Comparison of ENCODE assay signal across 9 cellular contexts in genomic region chr7:139034336-139034735, GRCh38. TPM values are rescaled to one million over a fixed set of nuclear protein-coding genes. Genes with fewer than 3 reads are reported as not detected.
A peak's percentile ranks its signal among the peaks of the same experiment; 100 is the strongest.
DNase-seq lines count a peak whose midpoint lies in the region; ATAC-seq and TF ChIP-seq lines count a peak whose summit lies in the region.
"Had no signal": no experiment of that assay in that cellular context is flagged by ENCODE, and none has a peak within 500 bp of the region (broad histone marks: within the 10 kb centered on the region; RNA-seq: fewer than 3 reads in every experiment).

No MANE protein-coding gene starts in this region.

- H3K27ac ChIP-seq in CD4-positive, alpha-beta memory T cell (ENCODE audit: low read depth, low read length) = no peak overlapping the region
- H3K27ac ChIP-seq in mesodermal cell (ENCODE audit: low read depth, low read length, severe bottlenecking) = no peak overlapping the region

- ATAC-seq in GM21515 (IDR thresholded peaks at IDR 0.05; ENCODE audit: unreplicated experiment) (no peak), GM18505 (IDR thresholded peaks at IDR 0.05; ENCODE audit: unreplicated experiment) (no peak)

- no peaks in the 10 kb centered on the region for H3K9me3 ChIP-seq in CD4-positive, alpha-beta memory T cell (ENCODE audit: control insufficient read depth in 1 of 2, low read length in 2 of 2)
- no peaks in the 10 kb centered on the region for H3K9me3 ChIP-seq in mesodermal cell (ENCODE audit: control insufficient read depth, low read length)

- POLR2A ChIA-PET in CD4-positive, alpha-beta memory T cell (lab: Charles Lee; ENCODE audit: partially characterized antibody) = interaction anchor here (1.2 to 4.4 kb wide), 7 partner anchors 8 to 40 kb away, joined by 3 to 29 read pairs (median 5); no protein-coding TSS in a partner anchor

- H3K27me3 ChIP-seq in CD4-positive, alpha-beta memory T cell (ENCODE audit: insufficient read depth, low read length) = no peaks in the 10 kb centered on the region

- intact Hi-C loops in CD4-positive, alpha-beta memory T cell (cut with micrococcal nuclease) = no loop called here

- no peak overlapping the region for H3K4me3 ChIP-seq in CD4-positive, alpha-beta memory T cell (ENCODE audit: low read length in 2 of 2)
- H3K4me3 ChIP-seq in Jurkat, Clone E6-1 (ENCODE audit: low read length) = peak overlapping the region; percentile 74
- H3K4me3 ChIP-seq in mesodermal cell (ENCODE audit: extremely low read depth, insufficient read depth, low read length, poor library complexity, severe bottlenecking) = peak overlapping the region; percentile 60

- no peaks in the 10 kb centered on the region for H3K27me3 Mint-ChIP-seq in CD4-positive, alpha-beta memory T cell

- H3K36me3 ChIP-seq in CD4-positive, alpha-beta memory T cell (ENCODE audit: insufficient read depth, low read length) = no peaks in the 10 kb centered on the region
- peaks cover 44% of the 10 kb centered on the region for H3K36me3 ChIP-seq in mesodermal cell (ENCODE audit: control insufficient read depth, insufficient read depth, low read length)

- H3K4me1 Mint-ChIP-seq in CD4-positive, alpha-beta memory T cell = peaks cover 10 to 24% (median 13%) of the 10 kb centered on the region in 4 donors

- no peaks in the 10 kb centered on the region for H3K9me3 Mint-ChIP-seq in CD4-positive, alpha-beta memory T cell

- 94 to 98% methylated on average over 5 of the region's 5 CpGs for WGBS in mesodermal cell (ENCODE audit: insufficient coverage in 2 of 2), 2 experiments

- CTCF ChIA-PET in CD4-positive, alpha-beta memory T cell (lab: Charles Lee; ENCODE audit: partially characterized antibody) = interaction anchor here (1.5 to 3.1 kb wide), 5 partner anchors 9 to 148 kb away, joined by 4 to 12 read pairs (median 6); no protein-coding TSS in a partner anchor

- H3K4me3 Mint-ChIP-seq in CD4-positive, alpha-beta memory T cell = peak overlapping the region; percentile 72 to 88 (median 84)

- H3K27ac Mint-ChIP-seq in CD4-positive, alpha-beta memory T cell = peak overlapping the region in 2 of 7 donors; percentile 24 to 30

- no peak for TF ChIP-seq POLR2A in GM18505 (IDR thresholded peaks at IDR 0.05; ENCODE audit: borderline replicate concordance, extremely low read depth, insufficient read depth, insufficient read length)

- no peak for DNase-seq in CD4-positive, alpha-beta memory T cell
- no peak for DNase-seq in Jurkat, Clone E6-1 (ENCODE audit: low read depth, low spot score)
- DNase-seq in astrocyte of the hippocampus (ENCODE audit: low read depth, low spot score) = peak; percentile 8
- no peak for DNase-seq in NCI-H1417 treated with DMSO at 0.1 percent for 48 hours (lab: John Stamatoyannopoulos, UW)
- no peak for DNase-seq in iPS-NIHi11 (ENCODE audit: low spot score)
- DNase-seq: effector memory CD4-positive, alpha-beta T cell had no signal

- H3K4me1 ChIP-seq in CD4-positive, alpha-beta memory T cell (ENCODE audit: insufficient read depth, low read length) = peaks cover 22% of the 10 kb centered on the region
- H3K4me1 ChIP-seq in mesodermal cell (ENCODE audit: control insufficient read depth, insufficient read depth, low read length, poor library complexity, severe bottlenecking) = peaks cover 7% of the 10 kb centered on the region

- no peaks in the 10 kb centered on the region for H3K36me3 Mint-ChIP-seq in CD4-positive, alpha-beta memory T cell

RNA-seq across cellular contexts. Expression of gene ZC3HAV1L, which starts 1.5 kb away (rescaled TPM):
- 1 to 10 TPM; 3.8 to 4.6 TPM for total RNA-seq in CD4-positive, alpha-beta memory T cell
- under 1 TPM in 1 of 2 donors, not detected in 1; 0.37 TPM for polyA plus RNA-seq in CD4-positive, alpha-beta memory T cell
- 6.0 TPM for polyA plus RNA-seq in Jurkat, Clone E6-1 (2012; ENCODE audit: insufficient read depth, insufficient read length)
- 6.4 TPM for polyA plus RNA-seq in mesodermal cell (2013, experiment 1 of 2)
- 5.4 TPM for polyA plus RNA-seq in mesodermal cell (2013, experiment 2 of 2)

RNA-seq across cellular contexts. Expression of gene KIAA1549, which starts 53.1 kb away (rescaled TPM):
- under 1 TPM; 0.06 to 0.11 TPM for total RNA-seq in CD4-positive, alpha-beta memory T cell
- polyA plus RNA-seq in CD4-positive, alpha-beta memory T cell = under 1 TPM in 1 of 2 donors, not detected in 1; 0.02 TPM
- polyA plus RNA-seq in Jurkat, Clone E6-1 (2012; ENCODE audit: insufficient read depth, insufficient read length) = 7.4 TPM
- 14.8 TPM for polyA plus RNA-seq in mesodermal cell (2013, experiment 1 of 2)
- 13.1 TPM for polyA plus RNA-seq in mesodermal cell (2013, experiment 2 of 2)

Comparison
In these comparisons a context has a peak if more than half of its experiments do, and no peak if none do; other contexts are left out.
1. H3K4me3 ChIP-seq: peak in Jurkat, Clone E6-1 (single experiment) and mesodermal cell (single experiment); none in CD4-positive, alpha-beta memory T cell (0 of 2).